Comparison of ENCODE assay signal across 8 cellular contexts in genomic region chr15:88623061-88623460, GRCh38. TPM values are rescaled to one million over a fixed set of nuclear protein-coding genes. Genes with fewer than 3 reads are reported as not detected.
DNase-seq lines count a peak whose midpoint lies in the region; ATAC-seq and TF ChIP-seq lines count a peak whose summit lies in the region.

No MANE protein-coding gene starts in this region.

- no peaks in the 10 kb centered on the region for H3F3A ChIP-seq in SK-N-SH (replicated peaks; ENCODE audit: insufficient read depth)

- CTCF ChIA-PET in activated CD8-positive, alpha-beta memory T cell treated with anti-CD3 and anti-CD28 coated beads, Interleukin-2, amount 10 ng/mL, durations not matched to agents 7 days and 5 days (lab: Charles Lee) = interaction anchor here (1.4 to 5.1 kb wide), 6 partner anchors 10 to 272 kb away, joined by 4 to 43 read pairs (median 17); partner anchors contain the start of gene HAPLN3
- CTCF ChIA-PET in SK-N-SH (lab: Yijun Ruan, JAX) = no interaction called here

- POLR2A ChIA-PET in SK-N-SH (lab: Yijun Ruan, JAX) = no interaction called here

- no peak overlapping the region for H2AFZ ChIP-seq in SK-N-SH (ENCODE audit: low read depth)

- H3K27me3 ChIP-seq in SK-N-SH (ENCODE audit: insufficient read depth) (no peaks in the 10 kb centered on the region), right atrium auricular region (no peaks in the 10 kb centered on the region)

- H3K4me1 ChIP-seq in SK-N-SH (ENCODE audit: control insufficient read depth in 1 of 2, insufficient read depth in 2 of 2, low read depth in 1 of 2, low read length in 1 of 2) = peaks cover 17 to 18% of the 10 kb centered on the region in 2 experiments
- peaks cover 0 to 37% of the 10 kb centered on the region in 2 donors for H3K4me1 ChIP-seq in right atrium auricular region

- H3K9me3 ChIP-seq in SK-N-SH (no peaks in the 10 kb centered on the region), right atrium auricular region (no peaks in the 10 kb centered on the region)

- no peaks in the 10 kb centered on the region for H3K9me2 ChIP-seq in SK-N-SH

- peaks cover 70% of the 10 kb centered on the region for H3K79me2 ChIP-seq in SK-N-SH (ENCODE audit: insufficient read depth)

- no peaks in the 10 kb centered on the region for H3K9me3 Mint-ChIP-seq in activated CD8-positive, alpha-beta memory T cell treated with anti-CD3 and anti-CD28 coated beads, Interleukin-2, amount 10 ng/mL, durations not matched to agents 7 days and 5 days (ENCODE audit: low read depth)
- H3K9me3 Mint-ChIP-seq in effector memory CD8-positive, alpha-beta T cell = no peaks in the 10 kb centered on the region

- peaks cover 63% of the 10 kb centered on the region for H3K4me1 Mint-ChIP-seq in activated CD8-positive, alpha-beta memory T cell treated with anti-CD3 and anti-CD28 coated beads, Interleukin-2, amount 10 ng/mL, durations not matched to agents 7 days and 5 days
- H3K4me1 Mint-ChIP-seq in effector memory CD8-positive, alpha-beta T cell (ENCODE audit: low read depth in 2 of 2) = peaks cover 43 to 53% of the 10 kb centered on the region in 2 donors

- H3K4me3 ChIP-seq in SK-N-SH (ENCODE audit: low read depth in 2 of 2, low read length in 1 of 2) = peak overlapping the region; percentile 87 to 93
- no peak overlapping the region for H3K4me3 ChIP-seq in right atrium auricular region

- H3K27ac Mint-ChIP-seq in activated CD8-positive, alpha-beta memory T cell treated with anti-CD3 and anti-CD28 coated beads, Interleukin-2, amount 10 ng/mL, durations not matched to agents 7 days and 5 days = peak overlapping the region; percentile 94
- H3K27ac Mint-ChIP-seq in effector memory CD8-positive, alpha-beta T cell = peak overlapping the region; percentile 94 to 98

- H3K4me2 ChIP-seq in SK-N-SH = peak overlapping the region; percentile 95

- DNase-seq in activated CD8-positive, alpha-beta memory T cell treated with anti-CD3 and anti-CD28 coated beads, Interleukin-2, amount 10 ng/mL, durations not matched to agents 7 days and 5 days = peak; percentile 70
- no peak for DNase-seq in activated CD8-positive, alpha-beta memory T cell treated with anti-CD3 and anti-CD28 coated beads for 24 hours
- DNase-seq in SK-N-SH (no peak), non-pigmented ciliary epithelial cell (ENCODE audit: low read depth) (peak; percentile 65), left lobe of liver (ENCODE audit: low spot score) (no peak), ecto neural progenitor cell (ENCODE audit: low spot score) (no peak), right atrium auricular region (ENCODE audit: low spot score) (no peak)
- DNase-seq in effector memory CD8-positive, alpha-beta T cell = no peak

- TF ChIP-seq RAD21 in SK-N-SH (IDR thresholded peaks at IDR 0.05; ENCODE audit: low read length) = no peak

- H3K9ac ChIP-seq in SK-N-SH = peak overlapping the region; percentile 99; the same call in 1 of the 2 replicates

- no peak for ATAC-seq in activated CD8-positive, alpha-beta memory T cell treated with anti-CD3 and anti-CD28 coated beads, Interleukin-2, amount 10 ng/mL, durations not matched to agents 7 days and 5 days
- no peak for ATAC-seq in effector memory CD8-positive, alpha-beta T cell (replicated peaks)
- ATAC-seq in left lobe of liver = no peak

- H4K20me1 ChIP-seq in SK-N-SH (ENCODE audit: insufficient read depth) = peaks cover 62% of the 10 kb centered on the region

- H3K36me3 ChIP-seq in SK-N-SH (replicated peaks in 1 of 2; ENCODE audit: control insufficient read depth in 1 of 2, insufficient read depth in 2 of 2, low read length in 1 of 2) (peaks cover 32 to 35% of the 10 kb centered on the region in 2 experiments), right atrium auricular region (peaks cover 20% of the 10 kb centered on the region)

- 4% methylated on average over 2 of the region's 2 CpGs for WGBS in SK-N-SH (ENCODE audit: low lambda C conversion rate)

- no peaks in the 10 kb centered on the region for H3K27me3 Mint-ChIP-seq in activated CD8-positive, alpha-beta memory T cell treated with anti-CD3 and anti-CD28 coated beads, Interleukin-2, amount 10 ng/mL, durations not matched to agents 7 days and 5 days
- H3K27me3 Mint-ChIP-seq in effector memory CD8-positive, alpha-beta T cell = peaks cover 8 to 14% of the 10 kb centered on the region in 2 donors

- TF ChIP-seq CTCF in SK-N-SH (IDR thresholded peaks at IDR 0.05) = no peak
- TF ChIP-seq CTCF in right atrium auricular region (IDR thresholded peaks at IDR 0.05) = no peak

- H3K27ac ChIP-seq in SK-N-SH (ENCODE audit: low read depth in 2 of 2, low read length in 1 of 2) (peak overlapping the region in 1 of 2 experiments; percentile 84; a peak in 2 of 4 replicates), right atrium auricular region (peak overlapping the region in 1 of 2 donors; percentile 84)

- peaks cover 52% of the 10 kb centered on the region for H3K36me3 Mint-ChIP-seq in activated CD8-positive, alpha-beta memory T cell treated with anti-CD3 and anti-CD28 coated beads, Interleukin-2, amount 10 ng/mL, durations not matched to agents 7 days and 5 days
- peaks cover 18% of the 10 kb centered on the region for H3K36me3 Mint-ChIP-seq in effector memory CD8-positive, alpha-beta T cell (ENCODE audit: insufficient read depth)

- 0 out of 4 replicates have a peak, but pooled peaks of 1 of the 2 experiments have one; percentile 19 for TF ChIP-seq EP300 in SK-N-SH (IDR thresholded peaks at IDR 0.05; ENCODE audit: borderline replicate concordance in 1 of 2, low read depth in 1 of 2, low read length in 1 of 2)

- H3K4me3 Mint-ChIP-seq in activated CD8-positive, alpha-beta memory T cell treated with anti-CD3 and anti-CD28 coated beads, Interleukin-2, amount 10 ng/mL, durations not matched to agents 7 days and 5 days = peak overlapping the region; percentile 91
- H3K4me3 Mint-ChIP-seq in effector memory CD8-positive, alpha-beta T cell = peak overlapping the region; percentile 83 to 92

TF ChIP-seq in SK-N-SH, 30 proteins besides CTCF, POLR2A, EP300 and RAD21:
- TF ChIP-seq NFIC (IDR thresholded peaks at IDR 0.05; ENCODE audit: borderline replicate concordance) = 0 out of 2 replicates have a peak, but pooled peaks have one; percentile 31
- no peak for TF ChIP-seq USF1 (IDR thresholded peaks at IDR 0.05; ENCODE audit: borderline replicate concordance, low read depth)
- TF ChIP-seq MAX (IDR thresholded peaks at IDR 0.05; ENCODE audit: low read depth) = peak; percentile 28; the same call in 1 of the 2 replicates
- TF ChIP-seq SIN3A (IDR thresholded peaks at IDR 0.05; ENCODE audit: borderline replicate concordance, low read depth, low read length) = 0 out of 2 replicates have a peak, but pooled peaks have one; percentile 29
- TF ChIP-seq TCF12 (IDR thresholded peaks at IDR 0.05) = peak; percentile 39; the same call in 1 of the 2 replicates
- 0 out of 2 replicates have a peak, but pooled peaks have one; percentile 10 for TF ChIP-seq TAF1 (IDR thresholded peaks at IDR 0.05; ENCODE audit: borderline replicate concordance, low read depth, low read length)
- TF ChIP-seq JUND (IDR thresholded peaks at IDR 0.05) = peak; percentile 82
- no peak for TF ChIP-seq IRF3 (IDR thresholded peaks at IDR 0.05; ENCODE audit: low read depth, low read length)
- peak; percentile 96 for TF ChIP-seq FOSL2 (IDR thresholded peaks at IDR 0.05; ENCODE audit: borderline replicate concordance, low read depth)
- no peak for TF ChIP-seq TEAD4 (IDR thresholded peaks at IDR 0.05; ENCODE audit: borderline replicate concordance, insufficient read depth)
- no peak for TF ChIP-seq YY1 (IDR thresholded peaks at IDR 0.05; ENCODE audit: low read depth)

RNA-seq across cellular contexts. Expression of gene AEN, which starts 1.9 kb away (rescaled TPM):
- total RNA-seq in activated CD8-positive, alpha-beta memory T cell treated with anti-CD3 and anti-CD28 coated beads, Interleukin-2, amount 10 ng/mL, durations not matched to agents 7 days and 5 days = 10 to 100 TPM; 55.7 to 57.4 TPM
- polyA plus RNA-seq in SK-N-SH (2012; rRNA removed) = 46.4 and 65.2 TPM in 2 replicates
- 20.2 and 29.7 TPM in 2 replicates for polyA plus RNA-seq in SK-N-SH (2012; cell fraction: cytosol; rRNA removed)
- 119 and 136 TPM in 2 replicates for polyA plus RNA-seq in SK-N-SH (2012; cell fraction: nucleus; rRNA removed)
- total RNA-seq in left lobe of liver (7.1 TPM), right atrium auricular region (1 to 10 TPM; 5.1 to 8.0 TPM)

RNA-seq across cellular contexts. Expression of gene ISG20, which starts 15.8 kb away (rescaled TPM):
- 100 to 1,000 TPM; 155 to 379 TPM for total RNA-seq in activated CD8-positive, alpha-beta memory T cell treated with anti-CD3 and anti-CD28 coated beads, Interleukin-2, amount 10 ng/mL, durations not matched to agents 7 days and 5 days
- 2.0 TPM in 2 replicates for polyA plus RNA-seq in SK-N-SH (2012; rRNA removed)
- 1.0 and 1.7 TPM in 2 replicates for polyA plus RNA-seq in SK-N-SH (2012; cell fraction: cytosol; rRNA removed)
- polyA plus RNA-seq in SK-N-SH (2012; cell fraction: nucleus; rRNA removed) = 5.9 and 8.0 TPM in 2 replicates
- total RNA-seq in left lobe of liver (5.7 TPM), right atrium auricular region (10 to 100 TPM in 1 of 2 donors, 1 to 10 TPM in 1; 2.3 to 11.1 TPM)

Comparison
In these comparisons a context has a peak if more than half of its experiments do, and no peak if none do; other contexts are left out.
1. DNase-seq: peak in activated CD8-positive, alpha-beta memory T cell treated with anti-CD3 and anti-CD28 coated beads, Interleukin-2, amount 10 ng/mL, durations not matched to agents 7 days and 5 days (single experiment) and non-pigmented ciliary epithelial cell (single experiment); none in activated CD8-positive, alpha-beta memory T cell treated with anti-CD3 and anti-CD28 coated beads for 24 hours (single experiment), SK-N-SH (single experiment), effector memory CD8-positive, alpha-beta T cell (0 of 3), left lobe of liver (single experiment), ecto neural progenitor cell (single experiment) and right atrium auricular region (single experiment).
2. H3K4me3 ChIP-seq: peak in SK-N-SH (2 of 2); none in right atrium auricular region (0 of 2).
3. RNA of gene ISG20, which starts 15.8 kb away (total RNA-seq): 155 to 379 TPM in activated CD8-positive, alpha-beta memory T cell treated with anti-CD3 and anti-CD28 coated beads, Interleukin-2, amount 10 ng/mL, durations not matched to agents 7 days and 5 days; 2.3 to 11.1 TPM in right atrium auricular region and 5.7 TPM in left lobe of liver (single experiment); every median in the first group is over 10 times any median in the second.